1 cellular context compared by ENCODE assay signal in the genomic region with DNA sequence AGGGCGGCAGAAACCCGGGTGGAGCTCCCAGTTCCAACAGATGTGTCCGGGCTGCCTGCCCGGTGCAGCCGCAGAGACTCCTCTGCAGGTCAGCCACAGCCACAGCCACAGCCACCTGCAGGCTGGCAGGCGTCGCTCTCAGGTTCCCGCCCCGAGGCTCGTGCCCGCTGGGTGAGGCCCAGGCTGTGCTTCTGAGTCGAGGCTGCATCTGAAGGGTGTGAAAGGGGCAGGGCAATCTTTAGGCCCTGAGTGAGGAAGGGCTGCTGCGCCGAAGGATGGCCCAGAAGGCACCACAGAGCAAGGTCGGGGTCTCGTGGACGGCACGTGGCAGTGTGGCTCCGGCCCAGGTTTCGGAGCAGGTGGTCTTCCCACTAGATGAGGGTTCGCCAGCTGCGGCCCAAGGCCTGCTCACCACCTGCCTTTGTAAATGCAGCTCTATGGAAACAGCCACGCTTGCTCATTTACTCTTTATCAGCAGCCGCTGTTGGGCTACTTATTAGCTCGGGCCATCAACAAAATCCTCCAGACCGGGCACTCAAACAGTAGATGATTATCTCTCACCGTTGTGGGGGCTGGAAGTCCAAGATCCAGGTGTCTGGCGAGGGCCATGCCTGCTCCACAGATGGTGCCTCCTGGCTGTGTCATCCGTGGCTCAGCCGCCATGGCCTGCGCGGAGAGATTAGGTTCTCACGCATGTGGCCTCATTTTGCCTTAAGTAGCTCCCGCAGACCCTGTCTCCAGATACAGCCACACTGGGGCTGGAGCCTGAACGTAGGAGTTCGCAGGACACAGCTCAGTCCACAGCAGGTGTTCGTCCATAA.
A peak's percentile ranks its signal among the peaks of the same experiment; 100 is the strongest.
TF ChIP-seq lines count a peak whose summit lies in the region.

No MANE protein-coding gene starts in this region.

TF ChIP-seq in HepG2, 621 proteins besides CTCF, POLR2A, EP300 and RAD21 (continued from another document and continues in another):
- TF ChIP-seq, protein P1, sequence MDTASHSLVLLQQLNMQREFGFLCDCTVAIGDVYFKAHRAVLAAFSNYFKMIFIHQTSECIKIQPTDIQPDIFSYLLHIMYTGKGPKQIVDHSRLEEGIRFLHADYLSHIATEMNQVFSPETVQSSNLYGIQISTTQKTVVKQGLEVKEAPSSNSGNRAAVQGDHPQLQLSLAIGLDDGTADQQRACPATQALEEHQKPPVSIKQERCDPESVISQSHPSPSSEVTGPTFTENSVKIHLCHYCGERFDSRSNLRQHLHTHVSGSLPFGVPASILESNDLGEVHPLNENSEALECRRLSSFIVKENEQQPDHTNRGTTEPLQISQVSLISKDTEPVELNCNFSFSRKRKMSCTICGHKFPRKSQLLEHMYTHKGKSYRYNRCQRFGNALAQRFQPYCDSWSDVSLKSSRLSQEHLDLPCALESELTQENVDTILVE (CRISPR knock-in tag; IDR thresholded peaks at IDR 0.05): no peak
- TF ChIP-seq FOXK2 (IDR thresholded peaks at IDR 0.05) (no peak), TCF7L2 (IDR thresholded peaks at IDR 0.05; ENCODE audit: low read depth, low read length) (no peak), HES4 (CRISPR knock-in tag; IDR thresholded peaks at IDR 0.05; ENCODE audit: borderline replicate concordance) (peak; percentile 62; the same call in 1 of the 2 replicates), TOPORS (CRISPR knock-in tag; IDR thresholded peaks at IDR 0.05) (no peak; the same call in 1 of the 2 replicates), KMT2A (CRISPR knock-in tag; IDR thresholded peaks at IDR 0.05) (no peak), ZBTB39 (CRISPR knock-in tag; IDR thresholded peaks at IDR 0.05) (no peak), CBX1 (IDR thresholded peaks at IDR 0.05; ENCODE audit: low read depth) (no peak), ZHX2 (IDR thresholded peaks at IDR 0.05; ENCODE audit: low read depth) (peak; percentile 46; the same call in 1 of the 2 replicates), ZHX2 (CRISPR knock-in tag; IDR thresholded peaks at IDR 0.05; ENCODE audit: borderline replicate concordance) (no peak), TGIF2 (CRISPR knock-in tag; IDR thresholded peaks at IDR 0.05) (no peak), TEF (CRISPR knock-in tag; IDR thresholded peaks at IDR 0.05) (no peak), HMGXB4 (CRISPR knock-in tag; IDR thresholded peaks at IDR 0.05; ENCODE audit: borderline replicate concordance in 1 of 2, low read depth in 1 of 2) (no peak), ZNF7 (CRISPR knock-in tag; IDR thresholded peaks at IDR 0.05) (no peak), EHMT2 (IDR thresholded peaks at IDR 0.05; ENCODE audit: borderline replicate concordance, low read depth, low read length) (no peak), ZBTB43 (CRISPR knock-in tag; conservative IDR thresholded peaks at IDR 0.05) (no peak), SNAI1 (CRISPR knock-in tag; IDR thresholded peaks at IDR 0.05; ENCODE audit: borderline replicate concordance) (no peak), SNAPC2 (CRISPR knock-in tag; IDR thresholded peaks at IDR 0.05) (no peak), TBX3 (IDR thresholded peaks at IDR 0.05; ENCODE audit: borderline replicate concordance) (no peak), ZC3H4 (CRISPR knock-in tag; IDR thresholded peaks at IDR 0.05; ENCODE audit: borderline replicate concordance) (no peak), KAT8 (CRISPR knock-in tag; IDR thresholded peaks at IDR 0.05) (0 out of 2 replicates have a peak, but pooled peaks have one; percentile 17), MTA1 (CRISPR knock-in tag; IDR thresholded peaks at IDR 0.05; ENCODE audit: borderline replicate concordance) (0 out of 2 replicates have a peak, but pooled peaks have one; percentile 36), KDM5A (IDR thresholded peaks at IDR 0.05; ENCODE audit: borderline replicate concordance, low read length) (no peak), ELF4 (CRISPR knock-in tag; IDR thresholded peaks at IDR 0.05; ENCODE audit: borderline replicate concordance) (no peak), CBX2 (IDR thresholded peaks at IDR 0.05; ENCODE audit: low read depth, low read length) (no peak), CBX2 (CRISPR knock-in tag; IDR thresholded peaks at IDR 0.05; ENCODE audit: low read depth) (no peak), MLLT10 (CRISPR knock-in tag; IDR thresholded peaks at IDR 0.05) (no peak), ZNF660 (CRISPR knock-in tag; IDR thresholded peaks at IDR 0.05; ENCODE audit: borderline replicate concordance, low read depth) (no peak), CREB1 (IDR thresholded peaks at IDR 0.05) (no peak), CREB1 (CRISPR knock-in tag; IDR thresholded peaks at IDR 0.05) (no peak), FOSL2 (CRISPR knock-in tag; IDR thresholded peaks at IDR 0.05) (0 out of 2 replicates have a peak, but pooled peaks have one; percentile 4), NFIC (IDR thresholded peaks at IDR 0.05; ENCODE audit: low read length) (no peak), GFI1 (CRISPR knock-in tag; IDR thresholded peaks at IDR 0.05; ENCODE audit: borderline replicate concordance) (no peak), PITX1 (CRISPR knock-in tag; IDR thresholded peaks at IDR 0.05) (peak; percentile 15; the same call in 1 of the 2 replicates), ZNF598 (CRISPR knock-in tag; IDR thresholded peaks at IDR 0.05; ENCODE audit: borderline replicate concordance) (0 out of 2 replicates have a peak, but pooled peaks have one; percentile 21), TARDBP (CRISPR knock-in tag; IDR thresholded peaks at IDR 0.05) (no peak), ZSCAN31 (CRISPR knock-in tag; IDR thresholded peaks at IDR 0.05; ENCODE audit: low read depth) (peak; percentile 27; the same call in 1 of the 2 replicates), ZNF776 (CRISPR knock-in tag; IDR thresholded peaks at IDR 0.05) (no peak), RNF2 (conservative IDR thresholded peaks at IDR 0.05; ENCODE audit: low read depth) (no peak), REL (CRISPR knock-in tag; conservative IDR thresholded peaks at IDR 0.05) (no peak), HOXA5 (CRISPR knock-in tag; IDR thresholded peaks at IDR 0.05) (no peak), AGO2 (optimal IDR thresholded peaks at IDR 0.05; ENCODE audit: low read depth, low read length) (no peak), HNRNPL (IDR thresholded peaks at IDR 0.05; ENCODE audit: low read depth, low read length) (peak; percentile 80), ZNF777 (CRISPR knock-in tag; IDR thresholded peaks at IDR 0.05) (no peak), HOXA3 (CRISPR knock-in tag; IDR thresholded peaks at IDR 0.05) (peak; percentile 85), SCMH1 (CRISPR knock-in tag; IDR thresholded peaks at IDR 0.05; ENCODE audit: borderline replicate concordance) (no peak), ZNF432 (CRISPR knock-in tag; IDR thresholded peaks at IDR 0.05; ENCODE audit: borderline replicate concordance) (no peak), TBX2 (CRISPR knock-in tag; IDR thresholded peaks at IDR 0.05; ENCODE audit: borderline replicate concordance) (peak; percentile 57; the same call in 1 of the 2 replicates), ZNF3 (CRISPR knock-in tag; IDR thresholded peaks at IDR 0.05) (no peak), ZNF563 (CRISPR knock-in tag; IDR thresholded peaks at IDR 0.05) (peak; percentile 67; the same call in 1 of the 2 replicates)
- TF ChIP-seq, protein P2, sequence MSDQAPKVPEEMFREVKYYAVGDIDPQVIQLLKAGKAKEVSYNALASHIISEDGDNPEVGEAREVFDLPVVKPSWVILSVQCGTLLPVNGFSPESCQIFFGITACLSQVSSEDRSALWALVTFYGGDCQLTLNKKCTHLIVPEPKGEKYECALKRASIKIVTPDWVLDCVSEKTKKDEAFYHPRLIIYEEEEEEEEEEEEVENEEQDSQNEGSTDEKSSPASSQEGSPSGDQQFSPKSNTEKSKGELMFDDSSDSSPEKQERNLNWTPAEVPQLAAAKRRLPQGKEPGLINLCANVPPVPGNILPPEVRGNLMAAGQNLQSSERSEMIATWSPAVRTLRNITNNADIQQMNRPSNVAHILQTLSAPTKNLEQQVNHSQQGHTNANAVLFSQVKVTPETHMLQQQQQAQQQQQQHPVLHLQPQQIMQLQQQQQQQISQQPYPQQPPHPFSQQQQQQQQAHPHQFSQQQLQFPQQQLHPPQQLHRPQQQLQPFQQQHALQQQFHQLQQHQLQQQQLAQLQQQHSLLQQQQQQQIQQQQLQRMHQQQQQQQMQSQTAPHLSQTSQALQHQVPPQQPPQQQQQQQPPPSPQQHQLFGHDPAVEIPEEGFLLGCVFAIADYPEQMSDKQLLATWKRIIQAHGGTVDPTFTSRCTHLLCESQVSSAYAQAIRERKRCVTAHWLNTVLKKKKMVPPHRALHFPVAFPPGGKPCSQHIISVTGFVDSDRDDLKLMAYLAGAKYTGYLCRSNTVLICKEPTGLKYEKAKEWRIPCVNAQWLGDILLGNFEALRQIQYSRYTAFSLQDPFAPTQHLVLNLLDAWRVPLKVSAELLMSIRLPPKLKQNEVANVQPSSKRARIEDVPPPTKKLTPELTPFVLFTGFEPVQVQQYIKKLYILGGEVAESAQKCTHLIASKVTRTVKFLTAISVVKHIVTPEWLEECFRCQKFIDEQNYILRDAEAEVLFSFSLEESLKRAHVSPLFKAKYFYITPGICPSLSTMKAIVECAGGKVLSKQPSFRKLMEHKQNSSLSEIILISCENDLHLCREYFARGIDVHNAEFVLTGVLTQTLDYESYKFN (CRISPR knock-in tag; conservative IDR thresholded peaks at IDR 0.05): peak; percentile 58
